Comparison of ENCODE assay signal across 8 cellular contexts in the genomic region with DNA sequence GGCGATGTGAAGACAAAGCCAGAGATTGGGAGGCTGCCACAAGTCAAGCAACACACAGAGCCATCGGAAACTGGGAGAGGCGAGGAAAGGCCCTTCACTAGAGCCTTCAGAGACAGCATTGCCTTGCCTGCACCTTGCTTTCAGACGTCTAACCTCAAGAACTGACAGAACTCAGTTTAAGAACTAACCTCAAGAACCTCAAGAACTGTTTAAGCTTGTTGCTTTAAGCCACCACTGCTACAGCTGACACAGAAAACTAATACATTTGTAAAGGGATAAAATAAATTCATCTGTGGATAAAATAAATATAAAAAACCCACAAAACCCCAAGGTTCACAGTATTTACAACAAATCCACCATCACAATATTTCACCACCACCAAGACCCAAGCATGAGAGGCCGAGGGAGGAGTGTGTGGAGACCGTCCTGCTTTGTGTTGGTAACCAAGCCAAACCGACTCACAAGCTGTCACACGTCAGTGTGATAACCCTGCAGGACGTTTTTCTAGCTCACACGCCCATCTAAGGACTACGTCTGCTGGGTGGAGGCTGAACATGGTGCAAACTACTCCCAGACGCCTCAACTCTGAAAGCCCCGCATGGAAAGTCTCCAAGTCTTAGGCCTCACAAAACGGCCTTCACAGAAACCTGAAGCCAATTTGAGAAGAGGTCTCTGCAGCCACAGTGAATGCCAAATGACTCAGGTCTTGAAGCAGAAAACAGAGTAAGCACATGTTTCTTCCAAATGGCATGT.
DNase-seq lines count a peak whose midpoint lies in the region; ATAC-seq lines count a peak whose summit lies in the region.

No MANE protein-coding gene starts in this region.

- intact Hi-C loops in Right ventricle myocardium superior (cut with DNase I): loop anchor here (5.0 kb wide), 1 partner anchor 69 kb away; no protein-coding TSS in a partner anchor

- ATAC-seq in Right ventricle myocardium superior (ENCODE audit: poor library complexity) (peak; percentile 85), GM21528 (IDR thresholded peaks at IDR 0.05; ENCODE audit: low FRiP score, unreplicated experiment) (no peak), HG03097 (IDR thresholded peaks at IDR 0.05; ENCODE audit: low FRiP score, unreplicated experiment) (no peak), HG03432 (IDR thresholded peaks at IDR 0.05; ENCODE audit: unreplicated experiment) (no peak)

- peak in 51 of 76 experiments; percentile 0 to 72 (median 29) for DNase-seq in HUDEP-2 (lab: John Stamatoyannopoulos, UW; ENCODE audit: unreplicated experiment in 76 of 76)
- peak; percentile 75 to 77 for DNase-seq in activated T-cell treated with anti-CD3 and anti-CD28 coated beads, Interleukin-2, amount 50 U/mL, for 48 hours
- DNase-seq in Right ventricle myocardium superior: peak; percentile 71
- DNase-seq in stimulated activated CD8-positive, alpha-beta memory T cell treated with anti-CD3 and anti-CD28 coated beads, Interleukin-12 subunit alpha, Interleukin-12 subunit beta, amount 100 ng/mL, for 1 hour (ENCODE audit: low read depth): peak; percentile 64
- no peak for DNase-seq in NCI-H2227 (lab: John Stamatoyannopoulos, UW; ENCODE audit: unreplicated experiment)
